ENCODE assay signal across 1 cellular context in genomic region chr17:28750178-28751047, GRCh38.
TF ChIP-seq lines count a peak whose summit lies in the region.

No MANE protein-coding gene starts in this region.

TF ChIP-seq in K562, 482 proteins besides CTCF, POLR2A, EP300 and RAD21 (continued from another document and continues in another):
- TF ChIP-seq PRDM10 (IDR thresholded peaks at IDR 0.05; ENCODE audit: partially characterized antibody) (no peak), ARID2 (IDR thresholded peaks at IDR 0.05) (peak; percentile 74), MTF1 (CRISPR knock-in tag; IDR thresholded peaks at IDR 0.05; ENCODE audit: borderline replicate concordance) (no peak), PHB (CRISPR knock-in tag; IDR thresholded peaks at IDR 0.05) (peak; percentile 61; the same call in 1 of the 2 replicates), KAT8 (IDR thresholded peaks at IDR 0.05; ENCODE audit: low read depth) (no peak), RHOXF2B (CRISPR knock-in tag; conservative IDR thresholded peaks at IDR 0.05) (no peak), MAFK (IDR thresholded peaks at IDR 0.05; ENCODE audit: low read length) (no peak), AFF4 (CRISPR knock-in tag; IDR thresholded peaks at IDR 0.05) (peak; percentile 84), ZC3H4 (CRISPR knock-in tag; IDR thresholded peaks at IDR 0.05; ENCODE audit: borderline replicate concordance) (no peak), ZC3H8 (IDR thresholded peaks at IDR 0.05) (no peak), TBP (optimal IDR thresholded peaks at IDR 0.05; ENCODE audit: low read depth, low read length) (peak; percentile 15), BRD9 (IDR thresholded peaks at IDR 0.05; ENCODE audit: low read depth, partially characterized antibody) (no peak), MED1 (CRISPR knock-in tag; IDR thresholded peaks at IDR 0.05; ENCODE audit: borderline replicate concordance) (no peak), ZNF512 (tag; IDR thresholded peaks at IDR 0.05) (no peak), MBD2 (IDR thresholded peaks at IDR 0.05; ENCODE audit: borderline replicate concordance, low read depth) (no peak), MTA2 (IDR thresholded peaks at IDR 0.05; ENCODE audit: low read depth) (no peak), CBX5 (IDR thresholded peaks at IDR 0.05; ENCODE audit: borderline replicate concordance, low read depth) (peak; percentile 61; the same call in 1 of the 2 replicates), RERE (CRISPR knock-in tag; IDR thresholded peaks at IDR 0.05; ENCODE audit: borderline replicate concordance) (no peak), ZNF780A (CRISPR knock-in tag; IDR thresholded peaks at IDR 0.05) (no peak), ZNF3 (CRISPR knock-in tag; IDR thresholded peaks at IDR 0.05) (no peak)
- TF ChIP-seq, protein P1, sequence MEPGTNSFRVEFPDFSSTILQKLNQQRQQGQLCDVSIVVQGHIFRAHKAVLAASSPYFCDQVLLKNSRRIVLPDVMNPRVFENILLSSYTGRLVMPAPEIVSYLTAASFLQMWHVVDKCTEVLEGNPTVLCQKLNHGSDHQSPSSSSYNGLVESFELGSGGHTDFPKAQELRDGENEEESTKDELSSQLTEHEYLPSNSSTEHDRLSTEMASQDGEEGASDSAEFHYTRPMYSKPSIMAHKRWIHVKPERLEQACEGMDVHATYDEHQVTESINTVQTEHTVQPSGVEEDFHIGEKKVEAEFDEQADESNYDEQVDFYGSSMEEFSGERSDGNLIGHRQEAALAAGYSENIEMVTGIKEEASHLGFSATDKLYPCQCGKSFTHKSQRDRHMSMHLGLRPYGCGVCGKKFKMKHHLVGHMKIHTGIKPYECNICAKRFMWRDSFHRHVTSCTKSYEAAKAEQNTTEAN (CRISPR knock-in tag; IDR thresholded peaks at IDR 0.05): no peak
- TF ChIP-seq, protein P2, sequence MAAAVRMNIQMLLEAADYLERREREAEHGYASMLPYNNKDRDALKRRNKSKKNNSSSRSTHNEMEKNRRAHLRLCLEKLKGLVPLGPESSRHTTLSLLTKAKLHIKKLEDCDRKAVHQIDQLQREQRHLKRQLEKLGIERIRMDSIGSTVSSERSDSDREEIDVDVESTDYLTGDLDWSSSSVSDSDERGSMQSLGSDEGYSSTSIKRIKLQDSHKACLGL (CRISPR knock-in tag; IDR thresholded peaks at IDR 0.05; ENCODE audit: borderline replicate concordance, poor library complexity, severe bottlenecking): no peak
- TF ChIP-seq, protein P3, sequence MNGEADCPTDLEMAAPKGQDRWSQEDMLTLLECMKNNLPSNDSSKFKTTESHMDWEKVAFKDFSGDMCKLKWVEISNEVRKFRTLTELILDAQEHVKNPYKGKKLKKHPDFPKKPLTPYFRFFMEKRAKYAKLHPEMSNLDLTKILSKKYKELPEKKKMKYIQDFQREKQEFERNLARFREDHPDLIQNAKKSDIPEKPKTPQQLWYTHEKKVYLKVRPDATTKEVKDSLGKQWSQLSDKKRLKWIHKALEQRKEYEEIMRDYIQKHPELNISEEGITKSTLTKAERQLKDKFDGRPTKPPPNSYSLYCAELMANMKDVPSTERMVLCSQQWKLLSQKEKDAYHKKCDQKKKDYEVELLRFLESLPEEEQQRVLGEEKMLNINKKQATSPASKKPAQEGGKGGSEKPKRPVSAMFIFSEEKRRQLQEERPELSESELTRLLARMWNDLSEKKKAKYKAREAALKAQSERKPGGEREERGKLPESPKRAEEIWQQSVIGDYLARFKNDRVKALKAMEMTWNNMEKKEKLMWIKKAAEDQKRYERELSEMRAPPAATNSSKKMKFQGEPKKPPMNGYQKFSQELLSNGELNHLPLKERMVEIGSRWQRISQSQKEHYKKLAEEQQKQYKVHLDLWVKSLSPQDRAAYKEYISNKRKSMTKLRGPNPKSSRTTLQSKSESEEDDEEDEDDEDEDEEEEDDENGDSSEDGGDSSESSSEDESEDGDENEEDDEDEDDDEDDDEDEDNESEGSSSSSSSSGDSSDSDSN (IDR thresholded peaks at IDR 0.05; ENCODE audit: borderline replicate concordance in 1 of 2, low read depth in 2 of 2, low read length in 2 of 2): peak in 1 of 2 experiments; percentile 52; a peak in 1 of 4 replicates
- TF ChIP-seq, protein P4, sequence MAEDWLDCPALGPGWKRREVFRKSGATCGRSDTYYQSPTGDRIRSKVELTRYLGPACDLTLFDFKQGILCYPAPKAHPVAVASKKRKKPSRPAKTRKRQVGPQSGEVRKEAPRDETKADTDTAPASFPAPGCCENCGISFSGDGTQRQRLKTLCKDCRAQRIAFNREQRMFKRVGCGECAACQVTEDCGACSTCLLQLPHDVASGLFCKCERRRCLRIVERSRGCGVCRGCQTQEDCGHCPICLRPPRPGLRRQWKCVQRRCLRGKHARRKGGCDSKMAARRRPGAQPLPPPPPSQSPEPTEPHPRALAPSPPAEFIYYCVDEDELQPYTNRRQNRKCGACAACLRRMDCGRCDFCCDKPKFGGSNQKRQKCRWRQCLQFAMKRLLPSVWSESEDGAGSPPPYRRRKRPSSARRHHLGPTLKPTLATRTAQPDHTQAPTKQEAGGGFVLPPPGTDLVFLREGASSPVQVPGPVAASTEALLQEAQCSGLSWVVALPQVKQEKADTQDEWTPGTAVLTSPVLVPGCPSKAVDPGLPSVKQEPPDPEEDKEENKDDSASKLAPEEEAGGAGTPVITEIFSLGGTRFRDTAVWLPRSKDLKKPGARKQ (CRISPR knock-in tag; IDR thresholded peaks at IDR 0.05): no peak
- TF ChIP-seq, protein P5, sequence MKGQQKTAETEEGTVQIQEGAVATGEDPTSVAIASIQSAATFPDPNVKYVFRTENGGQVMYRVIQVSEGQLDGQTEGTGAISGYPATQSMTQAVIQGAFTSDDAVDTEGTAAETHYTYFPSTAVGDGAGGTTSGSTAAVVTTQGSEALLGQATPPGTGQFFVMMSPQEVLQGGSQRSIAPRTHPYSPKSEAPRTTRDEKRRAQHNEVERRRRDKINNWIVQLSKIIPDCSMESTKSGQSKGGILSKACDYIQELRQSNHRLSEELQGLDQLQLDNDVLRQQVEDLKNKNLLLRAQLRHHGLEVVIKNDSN (CRISPR knock-in tag; IDR thresholded peaks at IDR 0.05): no peak
